In the genomic region with DNA sequence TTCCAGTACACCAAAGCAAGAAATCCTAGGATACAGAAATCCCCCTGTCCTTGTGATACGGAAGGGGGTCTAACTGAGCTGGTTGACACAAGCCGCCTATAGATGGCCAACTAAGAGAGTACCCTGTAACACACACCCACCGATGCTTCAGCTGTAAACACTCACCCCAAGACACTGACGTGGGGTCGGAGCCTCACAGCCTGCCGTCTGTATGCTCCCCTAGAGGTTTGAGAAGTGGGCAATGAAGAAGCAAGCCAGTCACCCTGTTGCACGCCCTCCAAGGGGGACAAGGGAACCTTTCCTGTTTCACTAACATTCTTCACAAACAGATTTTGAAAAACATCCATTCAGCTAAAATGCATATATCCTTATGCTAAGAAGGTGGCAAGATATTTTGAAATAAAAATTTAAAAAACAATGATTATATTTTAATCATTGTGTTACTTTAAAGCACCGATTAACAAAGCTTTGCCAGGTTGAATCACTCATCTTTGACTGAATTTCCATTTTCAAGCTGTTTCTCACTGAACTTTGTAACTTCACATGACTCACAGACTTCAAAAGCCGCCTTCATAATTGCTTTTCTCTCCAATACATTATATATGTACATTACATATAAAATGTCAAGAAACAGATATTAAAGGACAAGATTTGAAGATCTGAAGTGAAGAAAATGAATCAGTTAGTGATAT, we compare ENCODE assay signal across 13 cellular contexts.
DNase-seq lines count a peak whose midpoint lies in the region; ATAC-seq and TF ChIP-seq lines count a peak whose summit lies in the region.
"Had no signal": no experiment of that assay in that cellular context is flagged by ENCODE, and none has a peak within 500 bp of the region (broad histone marks: within the 10 kb centered on the region; RNA-seq: fewer than 3 reads in every experiment).

No MANE protein-coding gene starts in this region.

- peak overlapping the region; percentile 46; the same call in 1 of the 2 replicates for H3K9ac ChIP-seq in HUES64 (ENCODE audit: low read depth, low read length)

- H3K36me3 Mint-ChIP-seq in MCF 10A (ENCODE audit: insufficient read depth, unreplicated experiment) = no peaks in the 10 kb centered on the region
- H3K36me3 Mint-ChIP-seq in effector memory CD8-positive, alpha-beta T cell (ENCODE audit: insufficient read depth) = no peaks in the 10 kb centered on the region
- H3K36me3 Mint-ChIP-seq: activated naive CD8-positive, alpha-beta T cell treated with anti-CD3 and anti-CD28 coated beads for 36 hours had no signal

- peak overlapping the region; percentile 65 for H3K27ac Mint-ChIP-seq in MCF 10A (ENCODE audit: low read depth, unreplicated experiment)
- no peak overlapping the region for H3K27ac Mint-ChIP-seq in effector memory CD8-positive, alpha-beta T cell
- H3K27ac Mint-ChIP-seq: activated naive CD8-positive, alpha-beta T cell treated with anti-CD3 and anti-CD28 coated beads for 36 hours had no signal

- H3K9me3 Mint-ChIP-seq in MCF 10A (ENCODE audit: unreplicated experiment) = no peaks in the 10 kb centered on the region
- no peaks in the 10 kb centered on the region for H3K9me3 Mint-ChIP-seq in effector memory CD8-positive, alpha-beta T cell
- H3K9me3 Mint-ChIP-seq: activated naive CD8-positive, alpha-beta T cell treated with anti-CD3 and anti-CD28 coated beads for 36 hours had no signal

- no peaks in the 10 kb centered on the region for H3K27me3 Mint-ChIP-seq in MCF 10A (ENCODE audit: insufficient read depth, unreplicated experiment)
- H3K27me3 Mint-ChIP-seq in effector memory CD8-positive, alpha-beta T cell = peaks cover 0 to 7% of the 10 kb centered on the region in 2 donors

- H3K27ac ChIP-seq in HUES64 (ENCODE audit: low read depth, low read length) (peak overlapping the region; percentile 87), temporal lobe (ENCODE audit: low read depth, low read length) (peak overlapping the region; percentile 79)
- H3K27ac ChIP-seq: right atrium auricular region had no signal

- peak overlapping the region; percentile 11; the same call in 1 of the 2 replicates for H3K4me3 ChIP-seq in HUES64 (ENCODE audit: low read length)
- H3K4me3 ChIP-seq: right atrium auricular region had no signal

- H3K4me1 ChIP-seq in HUES64 (ENCODE audit: insufficient read depth, low read length) = peaks cover 55% of the 10 kb centered on the region
- H3K4me1 ChIP-seq: right atrium auricular region had no signal

- BruUV-seq in MCF 10A (replicated peaks; lab: Mats Ljungman, UMichigan) = no TSS peak

- intact Hi-C loops in MCF 10A (cut with micrococcal nuclease) = loop anchor here (5.0 kb wide), 1 partner anchor 329 kb away; the partner anchor contains the start of gene ARL4A

- H3K4me3 Mint-ChIP-seq in MCF 10A (ENCODE audit: unreplicated experiment) = peak overlapping the region; percentile 44
- no peak overlapping the region for H3K4me3 Mint-ChIP-seq in effector memory CD8-positive, alpha-beta T cell
- H3K4me3 Mint-ChIP-seq: activated naive CD8-positive, alpha-beta T cell treated with anti-CD3 and anti-CD28 coated beads for 36 hours had no signal

- CTCF ChIA-PET in MCF 10A (lab: Yijun Ruan, JAX) = interaction anchor here (0.6 to 1.5 kb wide), 4 partner anchors 11 to 350 kb away, joined by 3 read pairs; no protein-coding TSS in a partner anchor

- POLR2A ChIA-PET in MCF 10A (lab: Yijun Ruan, JAX) = interaction anchor here (0.5 to 3.3 kb wide), 21 partner anchors 12 to 329 kb away, joined by 3 to 39 read pairs (median 4); partner anchors contain the start of gene ARL4A

- 52% methylated on average over 8 of the region's 9 CpGs for WGBS in HUES64

- H3K27me3 ChIP-seq in HUES64 (ENCODE audit: insufficient read depth, low read length) = no peaks in the 10 kb centered on the region
- H3K27me3 ChIP-seq: right atrium auricular region had no signal

- peaks cover 8% of the 10 kb centered on the region for H3K4me1 Mint-ChIP-seq in MCF 10A (ENCODE audit: insufficient read depth, unreplicated experiment)
- no peaks in the 10 kb centered on the region for H3K4me1 Mint-ChIP-seq in effector memory CD8-positive, alpha-beta T cell (ENCODE audit: low read depth in 2 of 2)
- H3K4me1 Mint-ChIP-seq: activated naive CD8-positive, alpha-beta T cell treated with anti-CD3 and anti-CD28 coated beads for 36 hours had no signal

- H3K36me3 ChIP-seq in HUES64 (ENCODE audit: insufficient read depth, low read length) = no peaks in the 10 kb centered on the region
- H3K36me3 ChIP-seq: right atrium auricular region had no signal

- H3K9me3 ChIP-seq in HUES64 (ENCODE audit: insufficient read depth, low read depth, low read length) = no peaks in the 10 kb centered on the region
- H3K9me3 ChIP-seq: right atrium auricular region had no signal

- ATAC-seq in HG03108 (IDR thresholded peaks at IDR 0.05; ENCODE audit: unreplicated experiment) = no peak
- no peak for ATAC-seq in effector memory CD8-positive, alpha-beta T cell (replicated peaks)

- DNase-seq in MCF 10A (ENCODE audit: unreplicated experiment) (peak; percentile 42), iris pigment epithelial cell (ENCODE audit: low read depth) (peak; percentile 69), NCI-H187 treated with DMSO at 0.1 percent for 48 hours (lab: John Stamatoyannopoulos, UW) (no peak), NOMO-1 (lab: John Stamatoyannopoulos, UW; ENCODE audit: unreplicated experiment in 2 of 2) (no peak)
- no peak for DNase-seq in effector memory CD8-positive, alpha-beta T cell
- DNase-seq: activated naive CD8-positive, alpha-beta T cell treated with anti-CD3 and anti-CD28 coated beads for 36 hours; COR-L47; NCI-H1092; NCI-H446 had no signal

- TF ChIP-seq CTCF in MCF 10A (IDR thresholded peaks at IDR 0.05; ENCODE audit: unreplicated experiment) = no peak

Comparison
In these comparisons a context has a peak if more than half of its experiments do, and no peak if none do; other contexts are left out.
1. DNase-seq: peak in MCF 10A (single experiment) and iris pigment epithelial cell (single experiment); none in NCI-H187 treated with DMSO at 0.1 percent for 48 hours (single experiment), effector memory CD8-positive, alpha-beta T cell (0 of 3) and NOMO-1 (0 of 2).